1 cellular context compared by ENCODE assay signal in genomic region chr18:59767732-59768131, GRCh38.
TF ChIP-seq lines count a peak whose summit lies in the region.

No MANE protein-coding gene starts in this region.

TF ChIP-seq in IMR-90, 13 proteins besides CTCF, POLR2A, EP300 and RAD21:
- TF ChIP-seq MXI1 (IDR thresholded peaks at IDR 0.05; ENCODE audit: borderline replicate concordance, low read depth, low read length) (no peak), NFE2L2 (IDR thresholded peaks at IDR 0.05; ENCODE audit: low read depth, low read length) (peak; percentile 45; the same call in 1 of the 2 replicates), RFX5 (IDR thresholded peaks at IDR 0.05; ENCODE audit: low read depth, low read length) (no peak), MAFK (IDR thresholded peaks at IDR 0.05; ENCODE audit: low read depth, low read length) (peak; percentile 46)
